ENCODE assay signal across 13 cellular contexts in the genomic region with DNA sequence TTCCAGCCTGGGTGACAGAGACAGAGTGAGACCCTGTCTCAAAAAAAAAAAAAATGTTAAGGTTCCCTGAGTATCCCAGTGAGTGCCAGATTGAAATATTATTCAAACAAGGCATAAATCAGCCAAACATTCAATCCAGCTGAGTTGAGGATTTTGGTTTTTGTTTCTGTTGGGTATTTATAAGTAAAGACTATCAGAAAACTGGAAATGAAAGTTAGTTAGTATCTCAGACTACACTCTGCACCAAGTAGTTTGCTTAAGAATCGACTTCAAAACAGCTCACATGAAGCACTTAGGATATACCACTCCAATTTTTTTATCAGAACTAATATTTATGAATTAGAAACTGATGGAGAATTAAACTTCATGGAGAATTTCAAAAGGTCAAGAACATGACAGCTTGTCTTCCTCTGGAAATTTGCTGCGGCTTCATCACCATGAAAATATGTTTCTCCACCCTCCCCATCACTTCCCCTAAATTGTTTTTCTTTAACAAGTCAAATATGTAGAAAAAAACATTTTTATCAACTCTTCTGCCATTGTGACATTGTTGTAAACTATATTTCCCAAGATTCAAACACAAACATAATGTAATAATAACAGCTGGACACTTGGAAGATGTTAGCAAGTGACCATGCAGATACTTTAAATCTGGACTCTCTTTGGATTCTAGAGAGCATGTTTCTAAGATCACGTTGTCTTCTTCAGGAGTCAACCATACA.
A peak's percentile ranks its signal among the peaks of the same experiment; 100 is the strongest.
DNase-seq lines count a peak whose midpoint lies in the region; ATAC-seq, FAIRE-seq and TF ChIP-seq lines count a peak whose summit lies in the region.
"Had no signal": no experiment of that assay in that cellular context is flagged by ENCODE, and none has a peak within 500 bp of the region (broad histone marks: within the 10 kb centered on the region; RNA-seq: fewer than 3 reads in every experiment).

No MANE protein-coding gene starts in this region.

- no peak for TF ChIP-seq CTCF in kidney (IDR thresholded peaks at IDR 0.05; ENCODE audit: borderline replicate concordance, extremely low read depth, insufficient read depth)

- no peak overlapping the region for H3K27ac ChIP-seq in kidney (ENCODE audit: low read depth in 2 of 2, low read length in 2 of 2)
- H3K27ac ChIP-seq: parathyroid adenoma had no signal

- DNase-seq in ELR (ENCODE audit: low read depth) (peak; percentile 9), RCC 7860 (ENCODE audit: low spot score) (no peak), kidney (no peak), NCI-H2227 (lab: John Stamatoyannopoulos, UW; ENCODE audit: unreplicated experiment) (no peak), COLO668 (lab: John Stamatoyannopoulos, UW; ENCODE audit: unreplicated experiment) (no peak), NCI-H1930 (lab: John Stamatoyannopoulos, UW) (no peak)
- DNase-seq: activated CD4-positive, alpha-beta T cell treated with anti-CD3 and anti-CD28 coated beads, Interleukin-2, amount 50 U/mL, for 4 hours; endodermal cell; SIG-M5 had no signal

- FAIRE-seq in RCC 7860 (lab: Jason Lieb, UNC) (peak; percentile 30), kidney (lab: Jason Lieb, UNC) (peak; percentile 51)
- FAIRE-seq: islet of Langerhans had no signal

- intact Hi-C loops in kidney (cut with DNase I), result no loop called here

- H3K4me1 ChIP-seq in kidney (ENCODE audit: control insufficient read depth in 1 of 2, insufficient read depth in 1 of 2, low read depth in 1 of 2, low read length in 2 of 2), result no peaks in the 10 kb centered on the region
- H3K4me1 ChIP-seq: parathyroid adenoma had no signal

- H3K4me3 ChIP-seq in kidney (ENCODE audit: low read length in 2 of 2), result no peak overlapping the region

- ATAC-seq in GM21723 (IDR thresholded peaks at IDR 0.05; ENCODE audit: unreplicated experiment) (peak; percentile 53), GM18505 (IDR thresholded peaks at IDR 0.05; ENCODE audit: unreplicated experiment) (no peak)

- no peak overlapping the region for H3K9ac ChIP-seq in kidney (ENCODE audit: low read length in 2 of 2)
- H3K9ac ChIP-seq: parathyroid adenoma had no signal

- no peaks in the 10 kb centered on the region for H3K36me3 ChIP-seq in kidney (ENCODE audit: control insufficient read depth in 1 of 2, insufficient read depth in 2 of 2, low read length in 2 of 2)

- no peak for TF ChIP-seq POLR2A in GM18505 (IDR thresholded peaks at IDR 0.05; ENCODE audit: borderline replicate concordance, extremely low read depth, insufficient read depth, insufficient read length)

- no peaks in the 10 kb centered on the region for H3K9me3 ChIP-seq in kidney (ENCODE audit: control insufficient read depth in 1 of 2, low read length in 2 of 2)
